In genomic region chr9:130852801-130853200, GRCh38 we compare ENCODE assay signal across 22 cellular contexts. TPM values are rescaled to one million over a fixed set of nuclear protein-coding genes. Genes with fewer than 3 reads are reported as not detected.
DNase-seq lines count a peak whose midpoint lies in the region; ATAC-seq and TF ChIP-seq lines count a peak whose summit lies in the region.
"Had no signal": no experiment of that assay in that cellular context is flagged by ENCODE, and none has a peak within 500 bp of the region (broad histone marks: within the 10 kb centered on the region; RNA-seq: fewer than 3 reads in every experiment).

No MANE protein-coding gene starts in this region.

- peaks cover 37% of the 10 kb centered on the region for H3K36me3 ChIP-seq in GM23248 (ENCODE audit: low read depth)
- H3K36me3 ChIP-seq in subcutaneous abdominal adipose tissue (ENCODE audit: control insufficient read depth in 5 of 5, insufficient read depth in 5 of 5, low read length in 5 of 5), result peaks cover 17 to 38% (median 29%) of the 10 kb centered on the region in 5 donors

- ATAC-seq in effector memory CD8-positive, alpha-beta T cell (replicated peaks), result no peak
- ATAC-seq in GM19324 (IDR thresholded peaks at IDR 0.05; ENCODE audit: low FRiP score, unreplicated experiment) (no peak), GM18519 (IDR thresholded peaks at IDR 0.05; ENCODE audit: low FRiP score, unreplicated experiment) (no peak)
- ATAC-seq: CD8-positive, alpha-beta T cell had no signal

- no peaks in the 10 kb centered on the region for H4K20me1 ChIP-seq in GM23248 (ENCODE audit: insufficient read depth)

- H3K4me3 Mint-ChIP-seq in effector memory CD8-positive, alpha-beta T cell, result no peak overlapping the region
- no peak overlapping the region for H3K4me3 Mint-ChIP-seq in nephron
- H3K4me3 Mint-ChIP-seq: CD8-positive, alpha-beta T cell; HFFc6 had no signal

- no peak for TF ChIP-seq CTCF in nephron (IDR thresholded peaks at IDR 0.05; ENCODE audit: unreplicated experiment in 3 of 3)

- DNase-seq in GM23248 (no peak), KG1 (lab: John Stamatoyannopoulos, UW) (no peak)
- no peak for DNase-seq in effector memory CD8-positive, alpha-beta T cell
- DNase-seq in activated CD4-positive, alpha-beta T cell treated with anti-CD3 and anti-CD28 coated beads, Interleukin-2, amount 50 U/mL, for 48 hours, result no peak
- DNase-seq: CD8-positive, alpha-beta T cell; DMS79 treated with DMSO at 0.1 percent for 48 hours; HFFc6; KBM-7; NCI-H1048; NCI-H1436 treated with DMSO at 0.1 percent for 48 hours; NCI-H2029 treated with DMSO at 0.1 percent for 48 hours; NCI-H2171 treated with DMSO at 0.1 percent for 48 hours; NCI-H748 treated with DMSO at 0.1 percent for 48 hours; RPMI8226 had no signal

- H3K27me3 ChIP-seq in GM23248 (replicated peaks; ENCODE audit: insufficient read depth) (no peaks in the 10 kb centered on the region), subcutaneous abdominal adipose tissue (ENCODE audit: control insufficient read depth in 5 of 5, insufficient read depth in 4 of 5, low read length in 5 of 5) (no peaks in the 10 kb centered on the region)
- H3K27me3 ChIP-seq: BLaER1 had no signal

- H3K9ac ChIP-seq in GM23248 (no peak overlapping the region), subcutaneous abdominal adipose tissue (ENCODE audit: low read length in 5 of 5) (no peak overlapping the region)
- H3K9ac ChIP-seq: BLaER1 had no signal

- peaks cover 94% of the 10 kb centered on the region for H3K79me2 ChIP-seq in GM23248 (ENCODE audit: insufficient read depth)

- peaks cover 28% of the 10 kb centered on the region for H3K4me1 ChIP-seq in GM23248 (ENCODE audit: insufficient read depth)
- H3K4me1 ChIP-seq in subcutaneous abdominal adipose tissue (ENCODE audit: control insufficient read depth in 5 of 5, insufficient read depth in 5 of 5, low read length in 5 of 5), result peaks cover 2 to 24% (median 11%) of the 10 kb centered on the region in 5 donors

- no peak overlapping the region for H3K4me2 ChIP-seq in GM23248 (ENCODE audit: unreplicated experiment)
- H3K4me2 ChIP-seq: BLaER1 had no signal

- H3K27ac Mint-ChIP-seq in effector memory CD8-positive, alpha-beta T cell, result peak overlapping the region; percentile 35 to 49
- H3K27ac Mint-ChIP-seq in nephron, result peak overlapping the region in 2 of 3 experiments; percentile 53 to 59
- H3K27ac Mint-ChIP-seq: CD8-positive, alpha-beta T cell; HFFc6 had no signal

- H3K9me3 ChIP-seq in GM23248 (ENCODE audit: low read depth) (no peaks in the 10 kb centered on the region), subcutaneous abdominal adipose tissue (ENCODE audit: control insufficient read depth in 5 of 5, low read length in 5 of 5) (no peaks in the 10 kb centered on the region)
- H3K9me3 ChIP-seq: BLaER1 had no signal

- H3K4me3 ChIP-seq in GM23248 (no peak overlapping the region), subcutaneous abdominal adipose tissue (ENCODE audit: low read depth in 1 of 5, low read length in 5 of 5) (no peak overlapping the region)
- H3K4me3 ChIP-seq: BLaER1 had no signal

- in situ Hi-C loops in GM23248 (cut with MboI), result no loop called here

- WGBS in GM23248 (ENCODE audit: low coverage in 1 of 2, low lambda C conversion rate in 2 of 2, missing lambda C conversion rate in 2 of 2), 2 experiments, result 54 to 58% methylated on average over 7 of the region's 7 CpGs

- peaks cover 72% of the 10 kb centered on the region for H3F3A ChIP-seq in GM23248 (ENCODE audit: insufficient read depth)

- no peaks in the 10 kb centered on the region for H3K4me1 Mint-ChIP-seq in effector memory CD8-positive, alpha-beta T cell (ENCODE audit: low read depth in 2 of 2)
- H3K4me1 Mint-ChIP-seq in nephron, result peaks cover 24% of the 10 kb centered on the region

- H3K27ac ChIP-seq in GM23248, result peak overlapping the region; percentile 39
- H3K27ac ChIP-seq in subcutaneous abdominal adipose tissue (ENCODE audit: low read depth, low read length), result peak overlapping the region; percentile 54
- H3K27ac ChIP-seq: BLaER1 had no signal

- H3K9me2 ChIP-seq in GM23248 (ENCODE audit: insufficient read depth), result no peaks in the 10 kb centered on the region

- peaks cover 20% of the 10 kb centered on the region for H3K36me3 Mint-ChIP-seq in effector memory CD8-positive, alpha-beta T cell (ENCODE audit: insufficient read depth)
- peaks cover 53% of the 10 kb centered on the region for H3K36me3 Mint-ChIP-seq in nephron (ENCODE audit: low read depth)

- H3K9me3 Mint-ChIP-seq in effector memory CD8-positive, alpha-beta T cell, result no peaks in the 10 kb centered on the region
- H3K9me3 Mint-ChIP-seq in nephron, result no peaks in the 10 kb centered on the region
- H3K9me3 Mint-ChIP-seq: CD8-positive, alpha-beta T cell; HFFc6 had no signal

- no peak overlapping the region for H2AFZ ChIP-seq in GM23248

- H3K27me3 Mint-ChIP-seq in effector memory CD8-positive, alpha-beta T cell, result no peaks in the 10 kb centered on the region
- H3K27me3 Mint-ChIP-seq in nephron (ENCODE audit: low read depth), result no peaks in the 10 kb centered on the region

RNA-seq across cellular contexts. Expression of gene ABL1, which starts 17.7 kb away (rescaled TPM):
- total RNA-seq in GM23248 (2014; rRNA removed; shearing (Covaris generic)), result 66.1 and 68.2 TPM in 2 replicates
- polyA plus RNA-seq in GM23248 (2016; fragmentation: Nextera tagmentation; extraction: Ambion mirVana), result 22.0 and 22.9 TPM in 2 replicates

RNA-seq across cellular contexts. Expression of gene QRFP, which starts 43.8 kb away (rescaled TPM):
- not detected in 2 replicates for total RNA-seq in GM23248 (2014; rRNA removed; shearing (Covaris generic))
- polyA plus RNA-seq in GM23248 (2016; fragmentation: Nextera tagmentation; extraction: Ambion mirVana), result 0.18 and 0.53 TPM in 2 replicates
- total RNA-seq: CD8-positive, alpha-beta T cell; G401; H4; HFFc6; NCI-H460 had no signal
